9 cellular contexts compared by ENCODE assay signal in genomic region chr14:65211341-65211987, GRCh38.
A peak's percentile ranks its signal among the peaks of the same experiment; 100 is the strongest.
DNase-seq lines count a peak whose midpoint lies in the region; ATAC-seq, FAIRE-seq and TF ChIP-seq lines count a peak whose summit lies in the region.
"Had no signal": no experiment of that assay in that cellular context is flagged by ENCODE, and none has a peak within 500 bp of the region (broad histone marks: within the 10 kb centered on the region; RNA-seq: fewer than 3 reads in every experiment).

No MANE protein-coding gene starts in this region.

- H3K4me3 ChIP-seq in GM12878 (no peak overlapping the region), osteoblast (ENCODE audit: insufficient read depth, low read length) (no peak overlapping the region), kidney (ENCODE audit: low read length in 2 of 2) (no peak overlapping the region)

- no peak for TF ChIP-seq POLR2A in GM12878 (IDR thresholded peaks at IDR 0.05; ENCODE audit: low read depth, low read length)

- H3K4me2 ChIP-seq in GM12878 (ENCODE audit: control insufficient read depth, insufficient read depth) (no peak overlapping the region), osteoblast (ENCODE audit: insufficient read depth, low read length) (peak overlapping the region; percentile 54)

- RAD21 ChIA-PET in GM12878 (lab: Charles Lee; ENCODE audit: unreplicated experiment) = interaction anchor here (0.7 kb wide), 1 partner anchor 258 kb away, joined by 3 read pairs; no protein-coding TSS in a partner anchor

- TF ChIP-seq CTCF in GM12878 (IDR thresholded peaks at IDR 0.05 in 2 of 3, conservative IDR thresholded peaks at IDR 0.05 in 1 of 3; ENCODE audit: control insufficient read depth in 2 of 3, extremely low read depth in 1 of 3, insufficient read depth in 1 of 3, low read depth in 3 of 3, low read length in 3 of 3) (no peak), osteoblast (IDR thresholded peaks at IDR 0.05; ENCODE audit: extremely low read depth, low read depth, low read length) (no peak), kidney (IDR thresholded peaks at IDR 0.05; ENCODE audit: borderline replicate concordance, extremely low read depth, insufficient read depth) (no peak)

- CTCF ChIA-PET in GM12878 (lab: Yijun Ruan, JAX) = interaction anchor here (2.4 kb wide), 1 partner anchor 11 kb away, joined by 7 read pairs; no protein-coding TSS in a partner anchor

- H3K27ac ChIP-seq in GM12878 (ENCODE audit: control insufficient read depth, insufficient read depth) (no peak overlapping the region), osteoblast (ENCODE audit: low read depth, low read length) (peak overlapping the region; percentile 38), kidney (ENCODE audit: low read depth in 2 of 2, low read length in 2 of 2) (no peak overlapping the region)

- POLR2A ChIA-PET in GM12878 (lab: Charles Lee) = interaction anchor here (0.6 kb wide), 2 partner anchors 120 to 347 kb away, joined by 3 read pairs; no protein-coding TSS in a partner anchor

- no peak overlapping the region for H3K9ac ChIP-seq in GM12878 (ENCODE audit: control insufficient read depth, insufficient read depth, low read length)
- no peak overlapping the region for H3K9ac ChIP-seq in kidney (ENCODE audit: low read length in 2 of 2)

- H3K4me1 ChIP-seq in GM12878 (ENCODE audit: control insufficient read depth, insufficient read depth, low read length) (peaks cover 35% of the 10 kb centered on the region), osteoblast (ENCODE audit: insufficient read depth, low read length) (peaks cover 25% of the 10 kb centered on the region), kidney (ENCODE audit: control insufficient read depth in 1 of 2, insufficient read depth in 1 of 2, low read depth in 1 of 2, low read length in 2 of 2) (no peaks in the 10 kb centered on the region)

- intact Hi-C loops in GM12878 (cut with micrococcal nuclease; ENCODE audit: unreplicated experiment) = no loop called here
- intact Hi-C loops in kidney (cut with DNase I) = no loop called here

- SMC1A ChIA-PET in GM12878 (lab: Charles Lee; ENCODE audit: uncharacterized antibody, unreplicated experiment) = interaction anchor here (0.5 to 1.0 kb wide), 6 partner anchors 12 to 617 kb away, joined by 3 to 4 read pairs (median 3); no protein-coding TSS in a partner anchor

- in situ Hi-C loops in GM12878 (cut with MboI) = no loop called here

- H3K79me2 ChIP-seq in GM12878 (ENCODE audit: control insufficient read depth, insufficient read depth, low read length) (no peaks in the 10 kb centered on the region), osteoblast (ENCODE audit: insufficient read depth, low read length) (no peaks in the 10 kb centered on the region)

- ATAC-seq in GM12878 = no peak
- no peak for ATAC-seq in HG02798 (IDR thresholded peaks at IDR 0.05; ENCODE audit: poor library complexity, unreplicated experiment)
- ATAC-seq in GM21447 (IDR thresholded peaks at IDR 0.05; ENCODE audit: unreplicated experiment) = no peak

- DNase-seq in EL (peak; percentile 74), NCI-H460 (ENCODE audit: extremely low read depth, low read depth) (peak; percentile 58), GM12878 (ENCODE audit: low read depth, low spot score) (no peak), osteoblast (ENCODE audit: insufficient read length, low spot score, missing footprints) (no peak), kidney (no peak), NCI-H146 (lab: John Stamatoyannopoulos, UW) (no peak)
- DNase-seq: NCI-H2029 treated with DMSO at 0.1 percent for 48 hours had no signal

- FAIRE-seq in GM12878 (lab: Jason Lieb, UNC) (no peak), kidney (lab: Jason Lieb, UNC) (no peak)

- BruUV-seq in GM12878 (replicated peaks; lab: Mats Ljungman, UMichigan) = no TSS peak

- H3K9me3 ChIP-seq in GM12878 (replicated peaks; ENCODE audit: control insufficient read depth, insufficient read depth, low read length) (no peaks in the 10 kb centered on the region; the same call in 2 of the 3 replicates), osteoblast (ENCODE audit: low read depth, low read length) (no peaks in the 10 kb centered on the region), kidney (ENCODE audit: control insufficient read depth in 1 of 2, low read length in 2 of 2) (no peaks in the 10 kb centered on the region)

- TF ChIP-seq RAD21 in GM12878 (IDR thresholded peaks at IDR 0.05; ENCODE audit: insufficient read depth, low read depth, low read length) = no peak

- TF ChIP-seq EP300 in GM12878 (IDR thresholded peaks at IDR 0.05; ENCODE audit: borderline replicate concordance in 1 of 2, control insufficient read depth in 1 of 2, low read depth in 2 of 2, low read length in 2 of 2) = no peak

- no peak overlapping the region for H2AFZ ChIP-seq in GM12878 (ENCODE audit: control insufficient read depth, low read depth, low read length)
- peak overlapping the region; percentile 95 for H2AFZ ChIP-seq in osteoblast (ENCODE audit: low read length)

- WGBS in GM12878 (ENCODE audit: insufficient coverage, insufficient replicate concordance, low lambda C conversion rate, missing lambda C conversion rate) = 49% methylated on average over 3 of the region's 3 CpGs

- H3K27me3 ChIP-seq in GM12878 (replicated peaks in 1 of 2; ENCODE audit: control insufficient read depth in 2 of 2, insufficient read depth in 2 of 2, low read length in 1 of 2) = no peaks in the 10 kb centered on the region
- no peaks in the 10 kb centered on the region for H3K27me3 ChIP-seq in osteoblast (ENCODE audit: insufficient read depth, low read length)

- H3K36me3 ChIP-seq in GM12878 (ENCODE audit: control insufficient read depth in 2 of 2, insufficient read depth in 2 of 2, low read length in 1 of 2) (no peaks in the 10 kb centered on the region), osteoblast (ENCODE audit: insufficient read depth, low read length) (no peaks in the 10 kb centered on the region), kidney (ENCODE audit: control insufficient read depth in 1 of 2, insufficient read depth in 2 of 2, low read length in 2 of 2) (no peaks in the 10 kb centered on the region)

- H4K20me1 ChIP-seq in GM12878 (ENCODE audit: control insufficient read depth, insufficient read depth) (no peaks in the 10 kb centered on the region), osteoblast (ENCODE audit: insufficient read depth, low read length) (no peaks in the 10 kb centered on the region)

TF ChIP-seq in GM12878, 131 proteins besides CTCF, POLR2A, EP300 and RAD21:
- no peak for TF ChIP-seq POLR2AphosphoS5 (IDR thresholded peaks at IDR 0.05; ENCODE audit: low read length)
- peak; percentile 29; the same call in 1 of the 2 replicates for TF ChIP-seq RUNX3 (IDR thresholded peaks at IDR 0.05; ENCODE audit: low read length)

Comparison
In these comparisons a context has a peak if more than half of its experiments do, and no peak if none do; other contexts are left out.
1. DNase-seq: peak in EL (single experiment) and NCI-H460 (single experiment); none in GM12878 (single experiment), osteoblast (single experiment), kidney (single experiment) and NCI-H146 (single experiment).